ENCODE assay signal across 8 cellular contexts in the genomic region with DNA sequence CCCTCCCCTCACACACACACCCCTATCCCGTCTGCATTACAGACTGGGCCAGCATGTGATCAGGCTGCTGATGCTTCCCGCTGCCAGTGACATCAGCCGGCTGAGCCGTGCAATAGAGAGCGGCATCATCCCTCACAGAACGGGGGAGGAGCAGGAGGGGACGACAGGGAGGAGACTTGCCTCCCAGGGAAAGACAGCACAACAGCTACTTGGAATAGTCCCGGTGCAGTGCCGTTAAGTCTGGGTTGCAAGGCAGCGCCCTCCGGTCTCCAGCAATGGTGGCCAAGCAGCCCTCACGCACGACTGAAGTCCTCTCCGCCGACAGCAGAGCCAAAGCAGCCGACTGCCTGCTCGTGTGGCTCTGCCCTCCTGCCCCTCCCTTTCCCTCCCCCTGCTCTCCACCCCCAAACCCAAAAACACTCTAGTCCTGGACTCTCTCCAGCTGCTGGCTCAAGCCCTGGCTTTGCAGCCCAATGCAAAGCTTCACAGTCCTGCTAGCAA. TPM values are rescaled to one million over a fixed set of nuclear protein-coding genes. Genes with fewer than 3 reads are reported as not detected.
DNase-seq lines count a peak whose midpoint lies in the region; ATAC-seq and TF ChIP-seq lines count a peak whose summit lies in the region.

No MANE protein-coding gene starts in this region.

- peak overlapping the region; percentile 53 for H3K4me3 ChIP-seq in AG09309 (ENCODE audit: control insufficient read depth, low read depth, low read length)
- H3K4me3 ChIP-seq in MM.1S (ENCODE audit: low read length) = no peak overlapping the region

- peak; percentile 45 for DNase-seq in AG09309 (ENCODE audit: low read depth)
- peak; percentile 72 for DNase-seq in LHCN-M2 (ENCODE audit: low read depth)
- peak; percentile 93 for DNase-seq in cerebellar cortex (ENCODE audit: low spot score)
- DNase-seq in islet precursor cell = peak; percentile 89
- peak; percentile 9 for DNase-seq in smooth muscle cell of the brain vasculature (ENCODE audit: low read depth, low spot score)
- DNase-seq in GDM1 (lab: John Stamatoyannopoulos, UW) = no peak
- no peak for DNase-seq in MM.1S

- no peaks in the 10 kb centered on the region for H4K20me1 ChIP-seq in MM.1S (ENCODE audit: insufficient read depth, low read length)

- no peak overlapping the region for H3K4me2 ChIP-seq in MM.1S (ENCODE audit: low read depth, low read length)

- no peaks in the 10 kb centered on the region for H3F3A ChIP-seq in MM.1S (ENCODE audit: insufficient read depth, low read length)

- no peaks in the 10 kb centered on the region for H3K36me3 ChIP-seq in MM.1S (replicated peaks; ENCODE audit: insufficient read depth, low read length)

- no peaks in the 10 kb centered on the region for H3K9me2 ChIP-seq in MM.1S (replicated peaks; ENCODE audit: insufficient read depth, low read length)

- TF ChIP-seq CTCF in AG09309 (IDR thresholded peaks at IDR 0.05; ENCODE audit: control insufficient read depth, insufficient read depth, low read depth, low read length, missing control alignments) = no peak
- TF ChIP-seq CTCF in MM.1S (IDR thresholded peaks at IDR 0.05; ENCODE audit: low read length) = no peak

- H3K9me3 ChIP-seq in MM.1S (replicated peaks; ENCODE audit: insufficient read depth, low read length) = no peaks in the 10 kb centered on the region

- no peaks in the 10 kb centered on the region for H3K27me3 ChIP-seq in MM.1S (replicated peaks; ENCODE audit: insufficient read depth, low read length)

- ATAC-seq in GM19328 (IDR thresholded peaks at IDR 0.05; ENCODE audit: unreplicated experiment) = no peak

- no peak overlapping the region for H3K9ac ChIP-seq in MM.1S (ENCODE audit: low read length)

- no peaks in the 10 kb centered on the region for H3K79me2 ChIP-seq in MM.1S (ENCODE audit: low read length)

- no peak overlapping the region for H2AFZ ChIP-seq in MM.1S (ENCODE audit: low read length)

- H3K27ac ChIP-seq in MM.1S (ENCODE audit: low read length) = no peak overlapping the region

- no peaks in the 10 kb centered on the region for H3K4me1 ChIP-seq in MM.1S (ENCODE audit: low read length)

RNA-seq across cellular contexts. Expression of a gene that starts 31.5 kb away (rescaled TPM):
- total RNA-seq in LHCN-M2 (2014; rRNA removed) = 1,978 and 2,526 TPM in 2 replicates
- 3,918 TPM for polyA plus RNA-seq in LHCN-M2 (2012)

Comparison
In these comparisons a context has a peak if more than half of its experiments do, and no peak if none do; other contexts are left out.
1. DNase-seq: peak in AG09309 (single experiment), LHCN-M2 (single experiment), cerebellar cortex (single experiment), islet precursor cell (single experiment) and smooth muscle cell of the brain vasculature (single experiment); none in GDM1 (single experiment) and MM.1S (single experiment).